ENCODE assay signal across 1 cellular context in the genomic region with DNA sequence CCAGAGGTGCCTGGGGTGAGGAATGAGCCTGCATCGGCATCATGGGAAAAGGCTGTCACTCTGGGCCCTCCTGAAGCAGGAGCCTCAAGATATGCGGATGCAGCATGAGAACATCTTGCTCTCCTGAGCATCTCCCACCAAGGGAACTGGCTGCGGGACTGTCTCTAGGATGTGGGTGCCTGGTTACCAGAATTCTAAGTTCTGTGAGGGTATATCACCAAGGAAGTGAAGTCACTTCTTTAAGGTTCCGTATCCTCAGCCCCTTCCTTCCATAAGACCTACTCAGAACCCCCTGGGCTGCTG.
TF ChIP-seq lines count a peak whose summit lies in the region.

No MANE protein-coding gene starts in this region.

TF ChIP-seq in H1, 55 proteins besides CTCF, POLR2A, EP300 and RAD21:
- TF ChIP-seq CHD2 (IDR thresholded peaks at IDR 0.05; ENCODE audit: low read length) (no peak), GTF2F1 (IDR thresholded peaks at IDR 0.05; ENCODE audit: borderline replicate concordance, low read depth, low read length) (no peak), TAF7 (optimal IDR thresholded peaks at IDR 0.05; ENCODE audit: borderline replicate concordance, low read depth, low read length) (no peak), HDAC6 (IDR thresholded peaks at IDR 0.05; ENCODE audit: low read depth, low read length) (no peak), RXRA (IDR thresholded peaks at IDR 0.05; ENCODE audit: insufficient read depth, low read depth, low read length) (no peak), BCL11A (IDR thresholded peaks at IDR 0.05; ENCODE audit: low read depth in 2 of 2, low read length in 2 of 2) (no peak), BACH1 (IDR thresholded peaks at IDR 0.05; ENCODE audit: low read length) (no peak), SP1 (IDR thresholded peaks at IDR 0.05; ENCODE audit: low read depth, low read length) (no peak), RNF2 (IDR thresholded peaks at IDR 0.05; ENCODE audit: borderline replicate concordance, low read depth, low read length, missing control alignments, poor library complexity, severe bottlenecking) (no peak)
- TF ChIP-seq, protein P1, sequence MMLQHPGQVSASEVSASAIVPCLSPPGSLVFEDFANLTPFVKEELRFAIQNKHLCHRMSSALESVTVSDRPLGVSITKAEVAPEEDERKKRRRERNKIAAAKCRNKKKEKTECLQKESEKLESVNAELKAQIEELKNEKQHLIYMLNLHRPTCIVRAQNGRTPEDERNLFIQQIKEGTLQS (IDR thresholded peaks at IDR 0.05; ENCODE audit: insufficient read depth, low read depth, low read length): no peak
